In genomic region chr16:47493358-47494337, GRCh38 we compare ENCODE assay signal across 10 cellular contexts. TPM values are rescaled to one million over a fixed set of nuclear protein-coding genes. Genes with fewer than 3 reads are reported as not detected.
DNase-seq lines count a peak whose midpoint lies in the region; ATAC-seq and TF ChIP-seq lines count a peak whose summit lies in the region.
"Had no signal": no experiment of that assay in that cellular context is flagged by ENCODE, and none has a peak within 500 bp of the region (broad histone marks: within the 10 kb centered on the region; RNA-seq: fewer than 3 reads in every experiment).

No MANE protein-coding gene starts in this region.

- CTCF ChIA-PET in activated CD4-positive, alpha-beta T cell treated with anti-CD3 and anti-CD28 coated beads, Interleukin-2, amount 10 ng/mL, durations not matched to agents 7 days and 5 days (lab: Charles Lee), result interaction anchor here (1.0 to 1.2 kb wide), 2 partner anchors 14 to 32 kb away, joined by 3 read pairs; no protein-coding TSS in a partner anchor
- CTCF ChIA-PET in activated CD4-positive, alpha-beta memory T cell treated with anti-CD3 and anti-CD28 coated beads for 36 hours (lab: Charles Lee), result no interaction called here

- H3K27ac ChIP-seq in thoracic aorta, result peak overlapping the region; percentile 46 to 68
- H3K27ac ChIP-seq: A549 had no signal

- ATAC-seq in HG03108 (IDR thresholded peaks at IDR 0.05; ENCODE audit: unreplicated experiment), result peak; percentile 51
- ATAC-seq in thoracic aorta (ENCODE audit: insufficient number of reproducible peaks, low FRiP score, low read depth), result no peak
- ATAC-seq: A549 had no signal

- no peaks in the 10 kb centered on the region for H3K36me3 ChIP-seq in thoracic aorta

- H3K4me1 Mint-ChIP-seq in activated CD4-positive, alpha-beta T cell treated with anti-CD3 and anti-CD28 coated beads, Interleukin-2, amount 10 ng/mL, durations not matched to agents 7 days and 5 days, result peaks cover 11% of the 10 kb centered on the region
- peaks cover 17% of the 10 kb centered on the region for H3K4me1 Mint-ChIP-seq in activated naive CD8-positive, alpha-beta T cell treated with anti-CD3 and anti-CD28 coated beads for 36 hours
- peaks cover 14% of the 10 kb centered on the region for H3K4me1 Mint-ChIP-seq in activated CD4-positive, alpha-beta memory T cell treated with anti-CD3 and anti-CD28 coated beads for 36 hours (ENCODE audit: low read depth)

- POLR2A ChIA-PET in activated CD4-positive, alpha-beta T cell treated with anti-CD3 and anti-CD28 coated beads, Interleukin-2, amount 10 ng/mL, durations not matched to agents 7 days and 5 days (lab: Charles Lee), result interaction anchor here (0.5 kb wide), 1 partner anchor 215 kb away, joined by 3 read pairs; no protein-coding TSS in a partner anchor
- POLR2A ChIA-PET in activated CD4-positive, alpha-beta memory T cell treated with anti-CD3 and anti-CD28 coated beads for 36 hours (lab: Charles Lee), result no interaction called here

- DNase-seq in activated CD4-positive, alpha-beta T cell treated with anti-CD3 and anti-CD28 coated beads, Interleukin-2, amount 10 ng/mL, durations not matched to agents 7 days and 5 days, result no peak
- no peak for DNase-seq in activated CD4-positive, alpha-beta T cell treated with anti-CD3 and anti-CD28 coated beads, Interleukin-2, amount 50 U/mL, for 1 hour
- DNase-seq in activated naive CD8-positive, alpha-beta T cell treated with anti-CD3 and anti-CD28 coated beads for 36 hours, result no peak
- DNase-seq in thoracic aorta (ENCODE audit: low spot score), result no peak
- DNase-seq in activated CD4-positive, alpha-beta memory T cell treated with anti-CD3 and anti-CD28 coated beads for 36 hours, result no peak
- DNase-seq in HPDE6-E6E7 (ENCODE audit: extremely low spot score), result no peak
- no peak for DNase-seq in NCI-H146 treated with DMSO at 0.1 percent for 48 hours (lab: John Stamatoyannopoulos, UW; ENCODE audit: unreplicated experiment)

- peaks cover 35% of the 10 kb centered on the region for H3K36me3 Mint-ChIP-seq in activated CD4-positive, alpha-beta T cell treated with anti-CD3 and anti-CD28 coated beads, Interleukin-2, amount 10 ng/mL, durations not matched to agents 7 days and 5 days (ENCODE audit: low read depth)
- H3K36me3 Mint-ChIP-seq in activated naive CD8-positive, alpha-beta T cell treated with anti-CD3 and anti-CD28 coated beads for 36 hours, result peaks cover 47% of the 10 kb centered on the region
- peaks cover 39% of the 10 kb centered on the region for H3K36me3 Mint-ChIP-seq in activated CD4-positive, alpha-beta memory T cell treated with anti-CD3 and anti-CD28 coated beads for 36 hours

- no peaks in the 10 kb centered on the region for H3K27me3 ChIP-seq in thoracic aorta (replicated peaks; ENCODE audit: insufficient read depth)

- H3K9me3 Mint-ChIP-seq in activated CD4-positive, alpha-beta T cell treated with anti-CD3 and anti-CD28 coated beads, Interleukin-2, amount 10 ng/mL, durations not matched to agents 7 days and 5 days, result peaks cover 24% of the 10 kb centered on the region
- peaks cover 25% of the 10 kb centered on the region for H3K9me3 Mint-ChIP-seq in activated naive CD8-positive, alpha-beta T cell treated with anti-CD3 and anti-CD28 coated beads for 36 hours
- H3K9me3 Mint-ChIP-seq in activated CD4-positive, alpha-beta memory T cell treated with anti-CD3 and anti-CD28 coated beads for 36 hours, result peaks cover 24% of the 10 kb centered on the region

- peak overlapping the region; percentile 50 for H3K27ac Mint-ChIP-seq in activated CD4-positive, alpha-beta T cell treated with anti-CD3 and anti-CD28 coated beads, Interleukin-2, amount 10 ng/mL, durations not matched to agents 7 days and 5 days
- peak overlapping the region; percentile 38 for H3K27ac Mint-ChIP-seq in activated naive CD8-positive, alpha-beta T cell treated with anti-CD3 and anti-CD28 coated beads for 36 hours
- H3K27ac Mint-ChIP-seq in activated CD4-positive, alpha-beta memory T cell treated with anti-CD3 and anti-CD28 coated beads for 36 hours, result no peak overlapping the region

- H3K4me3 ChIP-seq in thoracic aorta, result peak overlapping the region; percentile 56
- H3K4me3 ChIP-seq: A549 had no signal

- H3K27me3 Mint-ChIP-seq in activated CD4-positive, alpha-beta T cell treated with anti-CD3 and anti-CD28 coated beads, Interleukin-2, amount 10 ng/mL, durations not matched to agents 7 days and 5 days, result no peaks in the 10 kb centered on the region
- no peaks in the 10 kb centered on the region for H3K27me3 Mint-ChIP-seq in activated naive CD8-positive, alpha-beta T cell treated with anti-CD3 and anti-CD28 coated beads for 36 hours
- no peaks in the 10 kb centered on the region for H3K27me3 Mint-ChIP-seq in activated CD4-positive, alpha-beta memory T cell treated with anti-CD3 and anti-CD28 coated beads for 36 hours

- H3K9me3 ChIP-seq in thoracic aorta, result peaks cover 5% of the 10 kb centered on the region

- H3K4me1 ChIP-seq in thoracic aorta (ENCODE audit: control insufficient read depth in 1 of 2, low read depth in 2 of 2), result peaks cover 12 to 23% of the 10 kb centered on the region in 2 donors

- TF ChIP-seq CTCF in thoracic aorta (IDR thresholded peaks at IDR 0.05), result no peak

- H3K4me3 Mint-ChIP-seq in activated CD4-positive, alpha-beta T cell treated with anti-CD3 and anti-CD28 coated beads, Interleukin-2, amount 10 ng/mL, durations not matched to agents 7 days and 5 days, result no peak overlapping the region
- no peak overlapping the region for H3K4me3 Mint-ChIP-seq in activated naive CD8-positive, alpha-beta T cell treated with anti-CD3 and anti-CD28 coated beads for 36 hours
- no peak overlapping the region for H3K4me3 Mint-ChIP-seq in activated CD4-positive, alpha-beta memory T cell treated with anti-CD3 and anti-CD28 coated beads for 36 hours
- H3K4me3 Mint-ChIP-seq: neural crest cell had no signal

- intact Hi-C loops in activated CD4-positive, alpha-beta memory T cell treated with anti-CD3 and anti-CD28 coated beads for 36 hours (cut with micrococcal nuclease), result no loop called here

RNA-seq across cellular contexts. Expression of gene PHKB, which starts 32.5 kb away (rescaled TPM):
- 10 to 100 TPM; 30.1 to 32.2 TPM for total RNA-seq in activated CD4-positive, alpha-beta T cell treated with anti-CD3 and anti-CD28 coated beads, Interleukin-2, amount 10 ng/mL, durations not matched to agents 7 days and 5 days
- total RNA-seq in activated naive CD8-positive, alpha-beta T cell treated with anti-CD3 and anti-CD28 coated beads for 36 hours, result 10 to 100 TPM; 18.2 to 20.2 TPM
- 10 to 100 TPM; 75.7 to 93.8 TPM for total RNA-seq in thoracic aorta
- total RNA-seq in activated CD4-positive, alpha-beta memory T cell treated with anti-CD3 and anti-CD28 coated beads for 36 hours, result 10 to 100 TPM; 27.6 to 28.8 TPM

RNA-seq across cellular contexts. Expression of gene ITFG1, which starts 32.8 kb away (rescaled TPM):
- total RNA-seq in activated CD4-positive, alpha-beta T cell treated with anti-CD3 and anti-CD28 coated beads, Interleukin-2, amount 10 ng/mL, durations not matched to agents 7 days and 5 days, result 10 to 100 TPM; 26.7 to 34.7 TPM
- total RNA-seq in activated naive CD8-positive, alpha-beta T cell treated with anti-CD3 and anti-CD28 coated beads for 36 hours, result 10 to 100 TPM; 19.5 to 20.5 TPM
- 10 to 100 TPM; 47.7 to 68.6 TPM for total RNA-seq in thoracic aorta
- 10 to 100 TPM; 20.6 to 22.0 TPM for total RNA-seq in activated CD4-positive, alpha-beta memory T cell treated with anti-CD3 and anti-CD28 coated beads for 36 hours
